ENCODE assay signal across 1 cellular context in the genomic region with DNA sequence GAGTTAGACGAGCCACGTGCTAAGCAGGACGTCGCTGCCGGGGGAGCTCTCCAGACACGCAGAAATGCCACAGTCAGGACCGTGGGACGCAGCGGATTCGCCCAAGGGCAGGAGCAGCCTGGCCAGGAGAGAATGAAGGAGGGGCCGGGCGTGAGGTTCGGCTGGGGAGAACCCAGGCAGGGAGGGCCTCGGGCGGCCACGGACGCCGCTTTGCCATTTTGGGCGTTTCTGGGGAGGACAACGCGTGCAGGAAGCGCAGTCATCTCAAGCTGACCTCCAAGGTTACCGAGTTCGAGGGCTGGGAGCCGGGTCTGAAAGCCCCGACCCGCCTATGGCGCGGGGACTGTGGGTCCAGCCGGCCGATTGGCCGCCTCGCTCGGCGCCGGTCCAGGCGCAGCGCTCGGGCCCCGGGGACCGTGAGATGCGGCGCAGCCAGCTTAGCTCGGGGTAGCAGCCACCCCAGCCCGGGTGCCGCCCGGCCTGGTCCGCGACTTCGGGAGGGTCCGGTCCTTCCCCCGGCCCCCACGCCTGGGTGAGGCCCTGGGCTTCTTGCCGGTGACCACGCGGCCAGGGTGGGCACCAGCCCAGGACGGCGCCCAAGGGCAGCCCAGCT.
TF ChIP-seq lines count a peak whose summit lies in the region.

No MANE protein-coding gene starts in this region.

TF ChIP-seq in K562, 482 proteins besides CTCF, POLR2A, EP300 and RAD21 (continued from another document and continues in another):
- TF ChIP-seq, protein P1, sequence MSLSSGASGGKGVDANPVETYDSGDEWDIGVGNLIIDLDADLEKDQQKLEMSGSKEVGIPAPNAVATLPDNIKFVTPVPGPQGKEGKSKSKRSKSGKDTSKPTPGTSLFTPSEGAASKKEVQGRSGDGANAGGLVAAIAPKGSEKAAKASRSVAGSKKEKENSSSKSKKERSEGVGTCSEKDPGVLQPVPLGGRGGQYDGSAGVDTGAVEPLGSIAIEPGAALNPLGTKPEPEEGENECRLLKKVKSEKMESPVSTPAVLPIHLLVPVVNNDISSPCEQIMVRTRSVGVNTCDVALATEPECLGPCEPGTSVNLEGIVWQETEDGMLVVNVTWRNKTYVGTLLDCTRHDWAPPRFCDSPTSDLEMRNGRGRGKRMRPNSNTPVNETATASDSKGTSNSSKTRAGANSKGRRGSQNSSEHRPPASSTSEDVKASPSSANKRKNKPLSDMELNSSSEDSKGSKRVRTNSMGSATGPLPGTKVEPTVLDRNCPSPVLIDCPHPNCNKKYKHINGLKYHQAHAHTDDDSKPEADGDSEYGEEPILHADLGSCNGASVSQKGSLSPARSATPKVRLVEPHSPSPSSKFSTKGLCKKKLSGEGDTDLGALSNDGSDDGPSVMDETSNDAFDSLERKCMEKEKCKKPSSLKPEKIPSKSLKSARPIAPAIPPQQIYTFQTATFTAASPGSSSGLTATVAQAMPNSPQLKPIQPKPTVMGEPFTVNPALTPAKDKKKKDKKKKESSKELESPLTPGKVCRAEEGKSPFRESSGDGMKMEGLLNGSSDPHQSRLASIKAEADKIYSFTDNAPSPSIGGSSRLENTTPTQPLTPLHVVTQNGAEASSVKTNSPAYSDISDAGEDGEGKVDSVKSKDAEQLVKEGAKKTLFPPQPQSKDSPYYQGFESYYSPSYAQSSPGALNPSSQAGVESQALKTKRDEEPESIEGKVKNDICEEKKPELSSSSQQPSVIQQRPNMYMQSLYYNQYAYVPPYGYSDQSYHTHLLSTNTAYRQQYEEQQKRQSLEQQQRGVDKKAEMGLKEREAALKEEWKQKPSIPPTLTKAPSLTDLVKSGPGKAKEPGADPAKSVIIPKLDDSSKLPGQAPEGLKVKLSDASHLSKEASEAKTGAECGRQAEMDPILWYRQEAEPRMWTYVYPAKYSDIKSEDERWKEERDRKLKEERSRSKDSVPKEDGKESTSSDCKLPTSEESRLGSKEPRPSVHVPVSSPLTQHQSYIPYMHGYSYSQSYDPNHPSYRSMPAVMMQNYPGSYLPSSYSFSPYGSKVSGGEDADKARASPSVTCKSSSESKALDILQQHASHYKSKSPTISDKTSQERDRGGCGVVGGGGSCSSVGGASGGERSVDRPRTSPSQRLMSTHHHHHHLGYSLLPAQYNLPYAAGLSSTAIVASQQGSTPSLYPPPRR (CRISPR knock-in tag; IDR thresholded peaks at IDR 0.05; ENCODE audit: borderline replicate concordance) = no peak
- TF ChIP-seq, protein P2, sequence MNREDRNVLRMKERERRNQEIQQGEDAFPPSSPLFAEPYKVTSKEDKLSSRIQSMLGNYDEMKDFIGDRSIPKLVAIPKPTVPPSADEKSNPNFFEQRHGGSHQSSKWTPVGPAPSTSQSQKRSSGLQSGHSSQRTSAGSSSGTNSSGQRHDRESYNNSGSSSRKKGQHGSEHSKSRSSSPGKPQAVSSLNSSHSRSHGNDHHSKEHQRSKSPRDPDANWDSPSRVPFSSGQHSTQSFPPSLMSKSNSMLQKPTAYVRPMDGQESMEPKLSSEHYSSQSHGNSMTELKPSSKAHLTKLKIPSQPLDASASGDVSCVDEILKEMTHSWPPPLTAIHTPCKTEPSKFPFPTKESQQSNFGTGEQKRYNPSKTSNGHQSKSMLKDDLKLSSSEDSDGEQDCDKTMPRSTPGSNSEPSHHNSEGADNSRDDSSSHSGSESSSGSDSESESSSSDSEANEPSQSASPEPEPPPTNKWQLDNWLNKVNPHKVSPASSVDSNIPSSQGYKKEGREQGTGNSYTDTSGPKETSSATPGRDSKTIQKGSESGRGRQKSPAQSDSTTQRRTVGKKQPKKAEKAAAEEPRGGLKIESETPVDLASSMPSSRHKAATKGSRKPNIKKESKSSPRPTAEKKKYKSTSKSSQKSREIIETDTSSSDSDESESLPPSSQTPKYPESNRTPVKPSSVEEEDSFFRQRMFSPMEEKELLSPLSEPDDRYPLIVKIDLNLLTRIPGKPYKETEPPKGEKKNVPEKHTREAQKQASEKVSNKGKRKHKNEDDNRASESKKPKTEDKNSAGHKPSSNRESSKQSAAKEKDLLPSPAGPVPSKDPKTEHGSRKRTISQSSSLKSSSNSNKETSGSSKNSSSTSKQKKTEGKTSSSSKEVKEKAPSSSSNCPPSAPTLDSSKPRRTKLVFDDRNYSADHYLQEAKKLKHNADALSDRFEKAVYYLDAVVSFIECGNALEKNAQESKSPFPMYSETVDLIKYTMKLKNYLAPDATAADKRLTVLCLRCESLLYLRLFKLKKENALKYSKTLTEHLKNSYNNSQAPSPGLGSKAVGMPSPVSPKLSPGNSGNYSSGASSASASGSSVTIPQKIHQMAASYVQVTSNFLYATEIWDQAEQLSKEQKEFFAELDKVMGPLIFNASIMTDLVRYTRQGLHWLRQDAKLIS (CRISPR knock-in tag; IDR thresholded peaks at IDR 0.05) = 0 out of 2 replicates have a peak, but pooled peaks have one; percentile 76
- TF ChIP-seq CAMTA2 (CRISPR knock-in tag; conservative IDR thresholded peaks at IDR 0.05) (no peak), ZBTB7A (IDR thresholded peaks at IDR 0.05; ENCODE audit: borderline replicate concordance, control insufficient read depth, low read depth, low read length) (peak; percentile 53; the same call in 1 of the 2 replicates), NR2C2 (CRISPR knock-in tag; IDR thresholded peaks at IDR 0.05) (no peak), NR2C2 (tag; IDR thresholded peaks at IDR 0.05) (0 out of 2 replicates have a peak, but pooled peaks have one; percentile 49), TAF7 (tag; IDR thresholded peaks at IDR 0.05) (no peak), SETDB1 (IDR thresholded peaks at IDR 0.05; ENCODE audit: low read length) (no peak), E2F3 (CRISPR knock-in tag; IDR thresholded peaks at IDR 0.05) (no peak), MEIS2 (IDR thresholded peaks at IDR 0.05; ENCODE audit: partially characterized antibody) (no peak), ESRRA (IDR thresholded peaks at IDR 0.05; ENCODE audit: borderline replicate concordance, low read depth) (no peak), SMARCA5 (IDR thresholded peaks at IDR 0.05) (no peak), MAZ (CRISPR knock-in tag; conservative IDR thresholded peaks at IDR 0.05 in 1 of 2, IDR thresholded peaks at IDR 0.05 in 1 of 2) (0 out of 4 replicates have a peak, but pooled peaks of 1 of the 2 experiments have one; percentile 20), ELF4 (CRISPR knock-in tag; IDR thresholded peaks at IDR 0.05) (0 out of 2 replicates have a peak, but pooled peaks have one; percentile 20), SIN3B (IDR thresholded peaks at IDR 0.05; ENCODE audit: low read depth) (0 out of 2 replicates have a peak, but pooled peaks have one; percentile 35), HNRNPH1 (optimal IDR thresholded peaks at IDR 0.05; ENCODE audit: low read depth, low read length) (no peak), LCOR (CRISPR knock-in tag; IDR thresholded peaks at IDR 0.05) (peak; percentile 7; the same call in 1 of the 2 replicates), PHF8 (IDR thresholded peaks at IDR 0.05; ENCODE audit: borderline replicate concordance, low read length) (no peak), RAD51 (IDR thresholded peaks at IDR 0.05; ENCODE audit: borderline replicate concordance, low read depth) (no peak)
- TF ChIP-seq, protein P3, sequence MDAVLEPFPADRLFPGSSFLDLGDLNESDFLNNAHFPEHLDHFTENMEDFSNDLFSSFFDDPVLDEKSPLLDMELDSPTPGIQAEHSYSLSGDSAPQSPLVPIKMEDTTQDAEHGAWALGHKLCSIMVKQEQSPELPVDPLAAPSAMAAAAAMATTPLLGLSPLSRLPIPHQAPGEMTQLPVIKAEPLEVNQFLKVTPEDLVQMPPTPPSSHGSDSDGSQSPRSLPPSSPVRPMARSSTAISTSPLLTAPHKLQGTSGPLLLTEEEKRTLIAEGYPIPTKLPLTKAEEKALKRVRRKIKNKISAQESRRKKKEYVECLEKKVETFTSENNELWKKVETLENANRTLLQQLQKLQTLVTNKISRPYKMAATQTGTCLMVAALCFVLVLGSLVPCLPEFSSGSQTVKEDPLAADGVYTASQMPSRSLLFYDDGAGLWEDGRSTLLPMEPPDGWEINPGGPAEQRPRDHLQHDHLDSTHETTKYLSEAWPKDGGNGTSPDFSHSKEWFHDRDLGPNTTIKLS (IDR thresholded peaks at IDR 0.05; ENCODE audit: borderline replicate concordance, low read depth) = peak; percentile 48; the same call in 1 of the 2 replicates
- TF ChIP-seq, protein P4, sequence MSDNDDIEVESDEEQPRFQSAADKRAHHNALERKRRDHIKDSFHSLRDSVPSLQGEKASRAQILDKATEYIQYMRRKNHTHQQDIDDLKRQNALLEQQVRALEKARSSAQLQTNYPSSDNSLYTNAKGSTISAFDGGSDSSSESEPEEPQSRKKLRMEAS (CRISPR knock-in tag; IDR thresholded peaks at IDR 0.05) = no peak
- TF ChIP-seq, protein P5, sequence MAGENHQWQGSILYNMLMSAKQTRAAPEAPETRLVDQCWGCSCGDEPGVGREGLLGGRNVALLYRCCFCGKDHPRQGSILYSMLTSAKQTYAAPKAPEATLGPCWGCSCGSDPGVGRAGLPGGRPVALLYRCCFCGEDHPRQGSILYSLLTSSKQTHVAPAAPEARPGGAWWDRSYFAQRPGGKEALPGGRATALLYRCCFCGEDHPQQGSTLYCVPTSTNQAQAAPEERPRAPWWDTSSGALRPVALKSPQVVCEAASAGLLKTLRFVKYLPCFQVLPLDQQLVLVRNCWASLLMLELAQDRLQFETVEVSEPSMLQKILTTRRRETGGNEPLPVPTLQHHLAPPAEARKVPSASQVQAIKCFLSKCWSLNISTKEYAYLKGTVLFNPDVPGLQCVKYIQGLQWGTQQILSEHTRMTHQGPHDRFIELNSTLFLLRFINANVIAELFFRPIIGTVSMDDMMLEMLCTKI (IDR thresholded peaks at IDR 0.05; ENCODE audit: partially characterized antibody) = no peak
- TF ChIP-seq, protein P6, sequence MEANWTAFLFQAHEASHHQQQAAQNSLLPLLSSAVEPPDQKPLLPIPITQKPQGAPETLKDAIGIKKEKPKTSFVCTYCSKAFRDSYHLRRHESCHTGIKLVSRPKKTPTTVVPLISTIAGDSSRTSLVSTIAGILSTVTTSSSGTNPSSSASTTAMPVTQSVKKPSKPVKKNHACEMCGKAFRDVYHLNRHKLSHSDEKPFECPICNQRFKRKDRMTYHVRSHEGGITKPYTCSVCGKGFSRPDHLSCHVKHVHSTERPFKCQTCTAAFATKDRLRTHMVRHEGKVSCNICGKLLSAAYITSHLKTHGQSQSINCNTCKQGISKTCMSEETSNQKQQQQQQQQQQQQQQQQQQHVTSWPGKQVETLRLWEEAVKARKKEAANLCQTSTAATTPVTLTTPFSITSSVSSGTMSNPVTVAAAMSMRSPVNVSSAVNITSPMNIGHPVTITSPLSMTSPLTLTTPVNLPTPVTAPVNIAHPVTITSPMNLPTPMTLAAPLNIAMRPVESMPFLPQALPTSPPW (CRISPR knock-in tag; IDR thresholded peaks at IDR 0.05) = 0 out of 2 replicates have a peak, but pooled peaks have one; percentile 19
- TF ChIP-seq, protein P7, sequence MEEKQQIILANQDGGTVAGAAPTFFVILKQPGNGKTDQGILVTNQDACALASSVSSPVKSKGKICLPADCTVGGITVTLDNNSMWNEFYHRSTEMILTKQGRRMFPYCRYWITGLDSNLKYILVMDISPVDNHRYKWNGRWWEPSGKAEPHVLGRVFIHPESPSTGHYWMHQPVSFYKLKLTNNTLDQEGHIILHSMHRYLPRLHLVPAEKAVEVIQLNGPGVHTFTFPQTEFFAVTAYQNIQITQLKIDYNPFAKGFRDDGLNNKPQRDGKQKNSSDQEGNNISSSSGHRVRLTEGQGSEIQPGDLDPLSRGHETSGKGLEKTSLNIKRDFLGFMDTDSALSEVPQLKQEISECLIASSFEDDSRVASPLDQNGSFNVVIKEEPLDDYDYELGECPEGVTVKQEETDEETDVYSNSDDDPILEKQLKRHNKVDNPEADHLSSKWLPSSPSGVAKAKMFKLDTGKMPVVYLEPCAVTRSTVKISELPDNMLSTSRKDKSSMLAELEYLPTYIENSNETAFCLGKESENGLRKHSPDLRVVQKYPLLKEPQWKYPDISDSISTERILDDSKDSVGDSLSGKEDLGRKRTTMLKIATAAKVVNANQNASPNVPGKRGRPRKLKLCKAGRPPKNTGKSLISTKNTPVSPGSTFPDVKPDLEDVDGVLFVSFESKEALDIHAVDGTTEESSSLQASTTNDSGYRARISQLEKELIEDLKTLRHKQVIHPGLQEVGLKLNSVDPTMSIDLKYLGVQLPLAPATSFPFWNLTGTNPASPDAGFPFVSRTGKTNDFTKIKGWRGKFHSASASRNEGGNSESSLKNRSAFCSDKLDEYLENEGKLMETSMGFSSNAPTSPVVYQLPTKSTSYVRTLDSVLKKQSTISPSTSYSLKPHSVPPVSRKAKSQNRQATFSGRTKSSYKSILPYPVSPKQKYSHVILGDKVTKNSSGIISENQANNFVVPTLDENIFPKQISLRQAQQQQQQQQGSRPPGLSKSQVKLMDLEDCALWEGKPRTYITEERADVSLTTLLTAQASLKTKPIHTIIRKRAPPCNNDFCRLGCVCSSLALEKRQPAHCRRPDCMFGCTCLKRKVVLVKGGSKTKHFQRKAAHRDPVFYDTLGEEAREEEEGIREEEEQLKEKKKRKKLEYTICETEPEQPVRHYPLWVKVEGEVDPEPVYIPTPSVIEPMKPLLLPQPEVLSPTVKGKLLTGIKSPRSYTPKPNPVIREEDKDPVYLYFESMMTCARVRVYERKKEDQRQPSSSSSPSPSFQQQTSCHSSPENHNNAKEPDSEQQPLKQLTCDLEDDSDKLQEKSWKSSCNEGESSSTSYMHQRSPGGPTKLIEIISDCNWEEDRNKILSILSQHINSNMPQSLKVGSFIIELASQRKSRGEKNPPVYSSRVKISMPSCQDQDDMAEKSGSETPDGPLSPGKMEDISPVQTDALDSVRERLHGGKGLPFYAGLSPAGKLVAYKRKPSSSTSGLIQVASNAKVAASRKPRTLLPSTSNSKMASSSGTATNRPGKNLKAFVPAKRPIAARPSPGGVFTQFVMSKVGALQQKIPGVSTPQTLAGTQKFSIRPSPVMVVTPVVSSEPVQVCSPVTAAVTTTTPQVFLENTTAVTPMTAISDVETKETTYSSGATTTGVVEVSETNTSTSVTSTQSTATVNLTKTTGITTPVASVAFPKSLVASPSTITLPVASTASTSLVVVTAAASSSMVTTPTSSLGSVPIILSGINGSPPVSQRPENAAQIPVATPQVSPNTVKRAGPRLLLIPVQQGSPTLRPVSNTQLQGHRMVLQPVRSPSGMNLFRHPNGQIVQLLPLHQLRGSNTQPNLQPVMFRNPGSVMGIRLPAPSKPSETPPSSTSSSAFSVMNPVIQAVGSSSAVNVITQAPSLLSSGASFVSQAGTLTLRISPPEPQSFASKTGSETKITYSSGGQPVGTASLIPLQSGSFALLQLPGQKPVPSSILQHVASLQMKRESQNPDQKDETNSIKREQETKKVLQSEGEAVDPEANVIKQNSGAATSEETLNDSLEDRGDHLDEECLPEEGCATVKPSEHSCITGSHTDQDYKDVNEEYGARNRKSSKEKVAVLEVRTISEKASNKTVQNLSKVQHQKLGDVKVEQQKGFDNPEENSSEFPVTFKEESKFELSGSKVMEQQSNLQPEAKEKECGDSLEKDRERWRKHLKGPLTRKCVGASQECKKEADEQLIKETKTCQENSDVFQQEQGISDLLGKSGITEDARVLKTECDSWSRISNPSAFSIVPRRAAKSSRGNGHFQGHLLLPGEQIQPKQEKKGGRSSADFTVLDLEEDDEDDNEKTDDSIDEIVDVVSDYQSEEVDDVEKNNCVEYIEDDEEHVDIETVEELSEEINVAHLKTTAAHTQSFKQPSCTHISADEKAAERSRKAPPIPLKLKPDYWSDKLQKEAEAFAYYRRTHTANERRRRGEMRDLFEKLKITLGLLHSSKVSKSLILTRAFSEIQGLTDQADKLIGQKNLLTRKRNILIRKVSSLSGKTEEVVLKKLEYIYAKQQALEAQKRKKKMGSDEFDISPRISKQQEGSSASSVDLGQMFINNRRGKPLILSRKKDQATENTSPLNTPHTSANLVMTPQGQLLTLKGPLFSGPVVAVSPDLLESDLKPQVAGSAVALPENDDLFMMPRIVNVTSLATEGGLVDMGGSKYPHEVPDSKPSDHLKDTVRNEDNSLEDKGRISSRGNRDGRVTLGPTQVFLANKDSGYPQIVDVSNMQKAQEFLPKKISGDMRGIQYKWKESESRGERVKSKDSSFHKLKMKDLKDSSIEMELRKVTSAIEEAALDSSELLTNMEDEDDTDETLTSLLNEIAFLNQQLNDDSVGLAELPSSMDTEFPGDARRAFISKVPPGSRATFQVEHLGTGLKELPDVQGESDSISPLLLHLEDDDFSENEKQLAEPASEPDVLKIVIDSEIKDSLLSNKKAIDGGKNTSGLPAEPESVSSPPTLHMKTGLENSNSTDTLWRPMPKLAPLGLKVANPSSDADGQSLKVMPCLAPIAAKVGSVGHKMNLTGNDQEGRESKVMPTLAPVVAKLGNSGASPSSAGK (IDR thresholded peaks at IDR 0.05) = peak; percentile 82; the same call in 1 of the 2 replicates
